In the genomic region with DNA sequence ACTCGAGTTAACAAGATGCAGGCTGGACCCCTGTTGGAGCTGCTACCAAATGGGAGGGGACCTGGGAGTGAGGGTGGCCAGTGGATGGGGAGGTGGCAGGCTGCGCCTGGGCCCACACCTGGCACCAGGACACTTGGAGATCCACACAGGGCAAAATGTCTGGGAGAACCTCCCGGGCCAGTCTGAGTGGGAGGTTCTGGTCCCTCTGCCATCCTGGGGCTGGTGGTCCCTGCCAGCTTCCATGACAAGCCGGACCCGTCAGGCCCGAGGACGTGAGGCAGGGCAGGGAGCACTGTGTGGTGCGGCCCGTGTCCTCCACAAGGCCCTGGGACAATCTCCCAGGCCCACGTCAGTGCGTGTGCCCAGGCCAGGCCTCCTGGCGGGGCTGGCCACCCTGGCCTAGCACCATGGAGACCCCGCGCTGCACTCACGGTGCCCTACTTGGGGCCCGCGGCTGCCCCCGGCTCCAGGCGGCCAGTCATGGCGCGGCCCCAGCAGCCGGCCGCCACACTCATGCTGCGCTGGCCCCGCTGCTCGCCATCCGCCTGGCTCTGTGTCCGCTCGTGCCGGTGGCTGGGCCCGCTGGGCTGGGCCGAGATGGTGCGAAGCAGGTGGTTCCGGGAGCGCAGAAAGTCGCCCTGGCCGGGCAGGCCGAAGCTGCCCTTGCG, we compare ENCODE assay signal across 1 cellular context.
A peak's percentile ranks its signal among the peaks of the same experiment; 100 is the strongest.
TF ChIP-seq lines count a peak whose summit lies in the region.

No MANE protein-coding gene starts in this region.

TF ChIP-seq in K562, 482 proteins besides CTCF, POLR2A, EP300 and RAD21:
- TF ChIP-seq HNRNPL (IDR thresholded peaks at IDR 0.05; ENCODE audit: low read depth, low read length) (peak; percentile 78; the same call in 1 of the 2 replicates), SMAD1 (IDR thresholded peaks at IDR 0.05; ENCODE audit: low read depth, low read length, partially characterized antibody) (no peak)
- TF ChIP-seq, protein P1, sequence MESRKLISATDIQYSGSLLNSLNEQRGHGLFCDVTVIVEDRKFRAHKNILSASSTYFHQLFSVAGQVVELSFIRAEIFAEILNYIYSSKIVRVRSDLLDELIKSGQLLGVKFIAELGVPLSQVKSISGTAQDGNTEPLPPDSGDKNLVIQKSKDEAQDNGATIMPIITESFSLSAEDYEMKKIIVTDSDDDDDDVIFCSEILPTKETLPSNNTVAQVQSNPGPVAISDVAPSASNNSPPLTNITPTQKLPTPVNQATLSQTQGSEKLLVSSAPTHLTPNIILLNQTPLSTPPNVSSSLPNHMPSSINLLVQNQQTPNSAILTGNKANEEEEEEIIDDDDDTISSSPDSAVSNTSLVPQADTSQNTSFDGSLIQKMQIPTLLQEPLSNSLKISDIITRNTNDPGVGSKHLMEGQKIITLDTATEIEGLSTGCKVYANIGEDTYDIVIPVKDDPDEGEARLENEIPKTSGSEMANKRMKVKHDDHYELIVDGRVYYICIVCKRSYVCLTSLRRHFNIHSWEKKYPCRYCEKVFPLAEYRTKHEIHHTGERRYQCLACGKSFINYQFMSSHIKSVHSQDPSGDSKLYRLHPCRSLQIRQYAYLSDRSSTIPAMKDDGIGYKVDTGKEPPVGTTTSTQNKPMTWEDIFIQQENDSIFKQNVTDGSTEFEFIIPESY (CRISPR knock-in tag; IDR thresholded peaks at IDR 0.05), result peak; percentile 90; the same call in 1 of the 2 replicates
